8 cellular contexts compared by ENCODE assay signal in the genomic region with DNA sequence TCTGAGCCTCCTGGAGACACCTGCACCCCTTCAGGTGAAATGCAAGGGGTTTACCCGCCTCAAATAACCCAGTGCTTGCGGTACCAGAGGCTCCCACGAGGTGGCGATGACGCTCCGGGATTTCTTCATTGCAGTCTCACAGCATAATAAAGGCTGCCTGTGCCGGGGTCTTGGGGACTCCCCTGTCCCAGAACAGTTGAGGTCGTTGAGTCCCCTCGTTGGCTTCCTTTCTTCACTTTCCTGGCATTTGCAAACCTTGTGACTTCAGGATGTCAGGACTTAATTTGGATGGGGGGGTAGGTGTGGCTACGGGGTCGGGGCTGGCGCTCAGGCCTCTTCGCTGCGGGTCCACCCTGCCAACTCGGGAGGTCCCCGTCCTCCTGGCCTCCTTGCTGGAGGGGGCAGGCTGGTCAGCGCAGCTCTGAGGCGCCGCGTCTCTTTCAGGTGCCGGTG. TPM values are rescaled to one million over a fixed set of nuclear protein-coding genes. Genes with fewer than 3 reads are reported as not detected.
DNase-seq lines count a peak whose midpoint lies in the region; ATAC-seq and TF ChIP-seq lines count a peak whose summit lies in the region.

No MANE protein-coding gene starts in this region.

- peaks cover 16% of the 10 kb centered on the region for H3K4me1 Mint-ChIP-seq in activated T-cell treated with anti-CD3 and anti-CD28 coated beads, Interleukin-2, amount 50 U/mL, for 24 hours (ENCODE audit: low read depth)
- H3K4me1 Mint-ChIP-seq in nephron progenitor cell: peaks cover 26% of the 10 kb centered on the region
- peaks cover 21% of the 10 kb centered on the region for H3K4me1 Mint-ChIP-seq in stimulated activated naive CD8-positive, alpha-beta T cell treated with anti-CD3 and anti-CD28 coated beads, Interleukin-15, amount 100 ng/mL, for 72 hours

- no peaks in the 10 kb centered on the region for H3F3A ChIP-seq in PC-3 (ENCODE audit: low read length, unreplicated experiment)

- H3K27me3 ChIP-seq in HAP-1 (ENCODE audit: low read depth) (peaks cover 11% of the 10 kb centered on the region), PC-3 (ENCODE audit: low read length) (no peaks in the 10 kb centered on the region), esophagus squamous epithelium (peaks cover 0 to 53% (median 11%) of the 10 kb centered on the region in 4 donors)

- ATAC-seq in PC-3: peak; percentile 20
- peak; percentile 63 for ATAC-seq in stimulated activated naive CD8-positive, alpha-beta T cell treated with anti-CD3 and anti-CD28 coated beads, Interleukin-15, amount 100 ng/mL, for 72 hours
- ATAC-seq in GM21526 (IDR thresholded peaks at IDR 0.05; ENCODE audit: low FRiP score, unreplicated experiment): no peak

- H2AFZ ChIP-seq in PC-3 (ENCODE audit: low read length): 0 out of 2 replicates have a peak overlapping the region, but pooled peaks have one; percentile 3

- H3K9me2 ChIP-seq in PC-3 (replicated peaks; ENCODE audit: low read length): no peaks in the 10 kb centered on the region

- no peaks in the 10 kb centered on the region for H3K36me3 Mint-ChIP-seq in activated T-cell treated with anti-CD3 and anti-CD28 coated beads, Interleukin-2, amount 50 U/mL, for 24 hours (ENCODE audit: low read depth)
- H3K36me3 Mint-ChIP-seq in nephron progenitor cell (ENCODE audit: low read depth): no peaks in the 10 kb centered on the region

- DNase-seq in Ammon's horn (ENCODE audit: low spot score) (peak; percentile 65), HAP-1 (ENCODE audit: low spot score in 2 of 2) (peak; percentile 30 to 87), PC-3 (peak; percentile 85), esophagus squamous epithelium (lab: John Stamatoyannopoulos, UW) (no peak), nephron progenitor cell (peak; percentile 90)
- DNase-seq in activated T-cell treated with anti-CD3 and anti-CD28 coated beads, Interleukin-2, amount 50 U/mL, for 24 hours: peak; percentile 93
- DNase-seq in stimulated activated naive CD8-positive, alpha-beta T cell treated with anti-CD3 and anti-CD28 coated beads, Interleukin-15, amount 100 ng/mL, for 72 hours: peak; percentile 84 to 88

- no peak overlapping the region for H3K4me2 ChIP-seq in PC-3 (ENCODE audit: low read length)

- no peaks in the 10 kb centered on the region for H3K9me3 ChIP-seq in HAP-1
- no peaks in the 10 kb centered on the region for H3K9me3 ChIP-seq in PC-3 (ENCODE audit: low read length)
- H3K9me3 ChIP-seq in esophagus squamous epithelium: no peaks in the 10 kb centered on the region

- BruUV-seq in PC-3 (replicated peaks; lab: Mats Ljungman, UMichigan): no TSS peak

- H3K9me3 Mint-ChIP-seq in activated T-cell treated with anti-CD3 and anti-CD28 coated beads, Interleukin-2, amount 50 U/mL, for 24 hours: no peaks in the 10 kb centered on the region
- no peaks in the 10 kb centered on the region for H3K9me3 Mint-ChIP-seq in nephron progenitor cell
- H3K9me3 Mint-ChIP-seq in stimulated activated naive CD8-positive, alpha-beta T cell treated with anti-CD3 and anti-CD28 coated beads, Interleukin-15, amount 100 ng/mL, for 72 hours: no peaks in the 10 kb centered on the region

- H3K4me3 Mint-ChIP-seq in activated T-cell treated with anti-CD3 and anti-CD28 coated beads, Interleukin-2, amount 50 U/mL, for 24 hours: no peak overlapping the region
- H3K4me3 Mint-ChIP-seq in nephron progenitor cell: no peak overlapping the region
- no peak overlapping the region for H3K4me3 Mint-ChIP-seq in stimulated activated naive CD8-positive, alpha-beta T cell treated with anti-CD3 and anti-CD28 coated beads, Interleukin-15, amount 100 ng/mL, for 72 hours

- no peak overlapping the region for H3K9ac ChIP-seq in PC-3 (ENCODE audit: low read length)

- no peak for TF ChIP-seq POLR2A in esophagus squamous epithelium (IDR thresholded peaks at IDR 0.05)

- no peaks in the 10 kb centered on the region for H3K79me2 ChIP-seq in PC-3 (ENCODE audit: low read length)

- no peak overlapping the region for H3K4me3 ChIP-seq in HAP-1
- H3K4me3 ChIP-seq in PC-3 (ENCODE audit: low read length): no peak overlapping the region
- no peak overlapping the region for H3K4me3 ChIP-seq in esophagus squamous epithelium

- H4K20me1 ChIP-seq in PC-3 (ENCODE audit: low read length): no peaks in the 10 kb centered on the region

- POLR2A ChIA-PET in PC-3 (lab: Charles Lee; ENCODE audit: unreplicated experiment): no interaction called here

- intact Hi-C loops in PC-3 (cut with micrococcal nuclease): loop anchor here (1.0 kb wide), 2 partner anchors 34 to 81 kb away; no protein-coding TSS in a partner anchor
- intact Hi-C loops in esophagus squamous epithelium (cut with DNase I): loop anchor here (5.0 kb wide), 1 partner anchor 80 kb away; no protein-coding TSS in a partner anchor

- in situ Hi-C loops in HAP-1 (cut with MboI; ENCODE audit: low sequenced_read_pairs): loop anchor here (5.0 kb wide), 1 partner anchor 80 kb away; no protein-coding TSS in a partner anchor

- no peak overlapping the region for H3K27ac Mint-ChIP-seq in activated T-cell treated with anti-CD3 and anti-CD28 coated beads, Interleukin-2, amount 50 U/mL, for 24 hours
- no peak overlapping the region for H3K27ac Mint-ChIP-seq in nephron progenitor cell
- H3K27ac Mint-ChIP-seq in stimulated activated naive CD8-positive, alpha-beta T cell treated with anti-CD3 and anti-CD28 coated beads, Interleukin-15, amount 100 ng/mL, for 72 hours: no peak overlapping the region

- peak; percentile 96 for TF ChIP-seq CTCF in PC-3 (conservative IDR thresholded peaks at IDR 0.05; ENCODE audit: low read depth, low read length)
- TF ChIP-seq CTCF in esophagus squamous epithelium (IDR thresholded peaks at IDR 0.05): peak; percentile 88 to 95 (median 91)
- peak; percentile 83 for TF ChIP-seq CTCF in nephron progenitor cell (IDR thresholded peaks at IDR 0.05)

- H3K27me3 Mint-ChIP-seq in activated T-cell treated with anti-CD3 and anti-CD28 coated beads, Interleukin-2, amount 50 U/mL, for 24 hours: peaks cover 19% of the 10 kb centered on the region
- H3K27me3 Mint-ChIP-seq in nephron progenitor cell (ENCODE audit: low read depth, poor library complexity): peaks cover 15% of the 10 kb centered on the region
- H3K27me3 Mint-ChIP-seq in stimulated activated naive CD8-positive, alpha-beta T cell treated with anti-CD3 and anti-CD28 coated beads, Interleukin-15, amount 100 ng/mL, for 72 hours: peaks cover 40% of the 10 kb centered on the region

- WGBS in esophagus squamous epithelium, 2 donors: 0 to 33% methylated on average over 5 to 9 of the region's 21 CpGs

- H3K4me1 ChIP-seq in HAP-1 (0 out of 2 replicates have a peak, but pooled peaks cover 3% of the 10 kb centered on the region), PC-3 (ENCODE audit: insufficient read depth, low read length) (no peaks in the 10 kb centered on the region; the same call in 1 of the 2 replicates), esophagus squamous epithelium (peaks cover 17 to 57% (median 22%) of the 10 kb centered on the region in 3 donors)

- CTCF ChIA-PET in PC-3 (lab: Charles Lee): interaction anchor here (0.7 to 1.5 kb wide), 4 partner anchors 29 to 67 kb away, joined by 3 read pairs; no protein-coding TSS in a partner anchor

- H3K27ac ChIP-seq in PC-3 (ENCODE audit: low read length): no peak overlapping the region
- H3K27ac ChIP-seq in esophagus squamous epithelium: no peak overlapping the region

- H3K36me3 ChIP-seq in HAP-1 (replicated peaks): no peaks in the 10 kb centered on the region
- no peaks in the 10 kb centered on the region for H3K36me3 ChIP-seq in PC-3 (ENCODE audit: low read depth, low read length)
- H3K36me3 ChIP-seq in esophagus squamous epithelium: peaks cover 0 to 17% (median 8%) of the 10 kb centered on the region in 3 donors

RNA-seq across cellular contexts. Expression of a gene that starts 1.3 kb away (rescaled TPM):
- total RNA-seq in PC-3 (2014; rRNA removed) (0.22 TPM in 1 of 2 replicates, not detected in the other), esophagus squamous epithelium (not detected)

RNA-seq across cellular contexts. Expression of a gene that starts 12.4 kb away (rescaled TPM):
- total RNA-seq in PC-3 (2014; rRNA removed) (0.17 and 3.3 TPM in 2 replicates), esophagus squamous epithelium (not detected)

RNA-seq across cellular contexts. Expression of a gene that starts 37.6 kb away (rescaled TPM):
- total RNA-seq in PC-3 (2014; rRNA removed) (47.3 and 50.5 TPM in 2 replicates), esophagus squamous epithelium (100 to 1,000 TPM in 3 of 4 donors, 10 to 100 TPM in 1; 56.8 to 146 (median 109) TPM)

RNA-seq across cellular contexts. Expression of a gene that starts 43.3 kb away (rescaled TPM):
- total RNA-seq in PC-3 (2014; rRNA removed): 221 and 254 TPM in 2 replicates
- total RNA-seq in esophagus squamous epithelium: 100 to 1,000 TPM in 2 of 4 donors, 10 to 100 TPM in 2; 39.8 to 122 (median 76.5) TPM
